Comparison of ENCODE assay signal across 29 cellular contexts in genomic region chr5:37132646-37133045, GRCh38.
"Had no signal": no experiment of that assay in that cellular context is flagged by ENCODE, and none has a peak within 500 bp of the region (broad histone marks: within the 10 kb centered on the region; RNA-seq: fewer than 3 reads in every experiment).

No MANE protein-coding gene starts in this region.

- H3K4me1 ChIP-seq: ascending aorta, Peyer's patch, SJCRH30 had no signal

- H3K4me3 ChIP-seq: ascending aorta, cardiac muscle cell, Peyer's patch, SJCRH30 had no signal

- ATAC-seq: activated T-cell treated with anti-CD3 and anti-CD28 coated beads, Interleukin-2, amount 50 U/mL, for 72 hours had no signal

- H3K27ac ChIP-seq: ascending aorta, brain microvascular endothelial cell, cardiac muscle cell, Peyer's patch, RWPE1, SJCRH30, VCaP had no signal

- H3K9me3 ChIP-seq: ascending aorta, SJCRH30, SK-N-SH had no signal

- H3K9ac ChIP-seq: SK-N-SH had no signal

- DNase-seq: activated CD4-positive, alpha-beta memory T cell treated with anti-CD3 and anti-CD28 coated beads, Interleukin-2, amount 10 ng/mL, durations not matched to agents 7 days and 5 days; activated CD4-positive, alpha-beta T cell treated with anti-CD3 and anti-CD28 coated beads, Interleukin-2, amount 50 U/mL, for 1 hour; activated CD4-positive, CD25-positive, alpha-beta regulatory T cell; activated gamma-delta T cell treated with Interleukin-2 at 50 U/mL for 16 hours; activated naive CD4-positive, alpha-beta T cell treated with anti-CD3 and anti-CD28 coated beads, Interleukin-2, amount 50 U/mL, for 16 hours; activated naive CD8-positive, alpha-beta T cell treated with anti-CD3 and anti-CD28 coated beads, Interleukin-2, amount 10 ng/mL, durations not matched to agents 7 days and 5 days; activated T-cell treated with anti-CD3 and anti-CD28 coated beads for 4 hours; activated T-cell treated with anti-CD3 and anti-CD28 coated beads, Interleukin-2, amount 50 U/mL, for 72 hours; amniotic stem cell; brain microvascular endothelial cell; Kasumi-1; KBM-7; NCI-H146; NCI-H187 treated with DMSO at 0.1 percent for 48 hours; NCI-H2171 treated with DMSO at 0.1 percent for 48 hours; NCI-H345; NCI-H510A; NCI-H526 treated with DMSO at 0.1 percent for 48 hours; NK-92 treated with Interleukin-12 subunit alpha and Interleukin-12 subunit beta, amount 100 ng/mL, for 24 hours; OCI-M1; Peyer's patch; Right ventricle myocardium superior; SJCRH30; SK-N-SH; T-helper 1 cell had no signal

- H3K27me3 ChIP-seq: ascending aorta, brain microvascular endothelial cell, cardiac muscle cell, Peyer's patch, SJCRH30 had no signal
